1 cellular context compared by ENCODE assay signal in the genomic region with DNA sequence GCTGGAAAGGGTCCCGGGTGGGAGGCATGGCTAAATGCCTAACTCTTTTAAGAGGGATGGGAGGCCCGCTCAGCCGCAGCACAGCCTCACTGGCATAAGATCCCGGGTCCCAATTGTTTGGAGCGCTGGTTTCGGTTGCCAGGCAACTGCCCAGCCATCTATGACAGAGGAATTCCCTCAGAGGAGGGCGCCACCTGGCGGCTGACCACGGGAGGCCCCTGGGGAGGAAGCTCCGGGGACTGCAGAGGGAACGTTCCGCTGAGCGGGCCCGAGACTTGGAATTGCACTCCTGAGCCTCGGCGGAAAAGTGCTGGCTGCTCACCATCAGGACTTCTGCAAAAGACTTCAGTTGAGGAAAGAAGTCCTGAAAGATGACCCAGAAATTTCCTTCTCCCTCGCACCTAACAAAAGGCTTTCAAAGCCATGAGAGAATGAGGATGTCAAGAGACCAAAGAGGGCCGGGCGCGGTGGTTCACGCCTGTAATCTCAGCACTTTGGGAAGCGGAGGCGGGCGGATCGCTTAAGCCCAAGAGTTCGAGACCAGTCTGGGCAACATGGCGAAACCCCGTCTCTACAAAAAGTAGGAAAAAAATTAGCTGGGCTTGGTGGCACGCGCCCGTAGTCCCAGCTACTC.
TF ChIP-seq lines count a peak whose summit lies in the region.

No MANE protein-coding gene starts in this region.

TF ChIP-seq in HepG2, 621 proteins besides CTCF, POLR2A, EP300 and RAD21 (continued from another document and continues in another):
- TF ChIP-seq, protein P1, sequence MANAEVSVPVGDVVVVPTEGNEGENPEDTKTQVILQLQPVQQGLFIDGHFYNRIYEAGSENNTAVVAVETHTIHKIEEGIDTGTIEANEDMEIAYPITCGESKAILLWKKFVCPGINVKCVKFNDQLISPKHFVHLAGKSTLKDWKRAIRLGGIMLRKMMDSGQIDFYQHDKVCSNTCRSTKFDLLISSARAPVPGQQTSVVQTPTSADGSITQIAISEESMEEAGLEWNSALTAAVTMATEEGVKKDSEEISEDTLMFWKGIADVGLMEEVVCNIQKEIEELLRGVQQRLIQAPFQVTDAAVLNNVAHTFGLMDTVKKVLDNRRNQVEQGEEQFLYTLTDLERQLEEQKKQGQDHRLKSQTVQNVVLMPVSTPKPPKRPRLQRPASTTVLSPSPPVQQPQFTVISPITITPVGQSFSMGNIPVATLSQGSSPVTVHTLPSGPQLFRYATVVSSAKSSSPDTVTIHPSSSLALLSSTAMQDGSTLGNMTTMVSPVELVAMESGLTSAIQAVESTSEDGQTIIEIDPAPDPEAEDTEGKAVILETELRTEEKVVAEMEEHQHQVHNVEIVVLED (CRISPR knock-in tag; IDR thresholded peaks at IDR 0.05; ENCODE audit: borderline replicate concordance): no peak
- TF ChIP-seq, protein P2, sequence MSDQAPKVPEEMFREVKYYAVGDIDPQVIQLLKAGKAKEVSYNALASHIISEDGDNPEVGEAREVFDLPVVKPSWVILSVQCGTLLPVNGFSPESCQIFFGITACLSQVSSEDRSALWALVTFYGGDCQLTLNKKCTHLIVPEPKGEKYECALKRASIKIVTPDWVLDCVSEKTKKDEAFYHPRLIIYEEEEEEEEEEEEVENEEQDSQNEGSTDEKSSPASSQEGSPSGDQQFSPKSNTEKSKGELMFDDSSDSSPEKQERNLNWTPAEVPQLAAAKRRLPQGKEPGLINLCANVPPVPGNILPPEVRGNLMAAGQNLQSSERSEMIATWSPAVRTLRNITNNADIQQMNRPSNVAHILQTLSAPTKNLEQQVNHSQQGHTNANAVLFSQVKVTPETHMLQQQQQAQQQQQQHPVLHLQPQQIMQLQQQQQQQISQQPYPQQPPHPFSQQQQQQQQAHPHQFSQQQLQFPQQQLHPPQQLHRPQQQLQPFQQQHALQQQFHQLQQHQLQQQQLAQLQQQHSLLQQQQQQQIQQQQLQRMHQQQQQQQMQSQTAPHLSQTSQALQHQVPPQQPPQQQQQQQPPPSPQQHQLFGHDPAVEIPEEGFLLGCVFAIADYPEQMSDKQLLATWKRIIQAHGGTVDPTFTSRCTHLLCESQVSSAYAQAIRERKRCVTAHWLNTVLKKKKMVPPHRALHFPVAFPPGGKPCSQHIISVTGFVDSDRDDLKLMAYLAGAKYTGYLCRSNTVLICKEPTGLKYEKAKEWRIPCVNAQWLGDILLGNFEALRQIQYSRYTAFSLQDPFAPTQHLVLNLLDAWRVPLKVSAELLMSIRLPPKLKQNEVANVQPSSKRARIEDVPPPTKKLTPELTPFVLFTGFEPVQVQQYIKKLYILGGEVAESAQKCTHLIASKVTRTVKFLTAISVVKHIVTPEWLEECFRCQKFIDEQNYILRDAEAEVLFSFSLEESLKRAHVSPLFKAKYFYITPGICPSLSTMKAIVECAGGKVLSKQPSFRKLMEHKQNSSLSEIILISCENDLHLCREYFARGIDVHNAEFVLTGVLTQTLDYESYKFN (CRISPR knock-in tag; conservative IDR thresholded peaks at IDR 0.05): no peak
- TF ChIP-seq SIN3A (IDR thresholded peaks at IDR 0.05; ENCODE audit: borderline replicate concordance, low read depth, low read length) (0 out of 2 replicates have a peak, but pooled peaks have one; percentile 54), RCOR2 (CRISPR knock-in tag; IDR thresholded peaks at IDR 0.05) (peak; percentile 41; the same call in 1 of the 2 replicates), NCOR1 (IDR thresholded peaks at IDR 0.05; ENCODE audit: borderline replicate concordance, low read length) (no peak), ELF3 (CRISPR knock-in tag; IDR thresholded peaks at IDR 0.05) (peak; percentile 72), SOX13 (IDR thresholded peaks at IDR 0.05) (no peak), SOX13 (CRISPR knock-in tag; conservative IDR thresholded peaks at IDR 0.05 in 1 of 2, IDR thresholded peaks at IDR 0.05 in 1 of 2) (peak in 1 of 2 experiments; percentile 12; a peak in 1 of 4 replicates), ETV5 (CRISPR knock-in tag; IDR thresholded peaks at IDR 0.05; ENCODE audit: borderline replicate concordance) (peak; percentile 33; the same call in 1 of the 2 replicates), KLF9 (CRISPR knock-in tag; IDR thresholded peaks at IDR 0.05; ENCODE audit: low read depth) (no peak), GABPB1 (CRISPR knock-in tag; IDR thresholded peaks at IDR 0.05) (peak; percentile 42; the same call in 1 of the 2 replicates), PAX8 (CRISPR knock-in tag; IDR thresholded peaks at IDR 0.05; ENCODE audit: borderline replicate concordance) (no peak), SRY (CRISPR knock-in tag; IDR thresholded peaks at IDR 0.05) (no peak), THYN1 (CRISPR knock-in tag; IDR thresholded peaks at IDR 0.05; ENCODE audit: borderline replicate concordance, low read depth) (no peak), ZNF570 (CRISPR knock-in tag; IDR thresholded peaks at IDR 0.05; ENCODE audit: borderline replicate concordance) (no peak), NFYC (CRISPR knock-in tag; IDR thresholded peaks at IDR 0.05) (no peak), PHF21A (CRISPR knock-in tag; IDR thresholded peaks at IDR 0.05) (0 out of 2 replicates have a peak, but pooled peaks have one; percentile 25), ASH2L (IDR thresholded peaks at IDR 0.05; ENCODE audit: insufficient read length, low read depth, low read length) (peak; percentile 66), ZNF205 (CRISPR knock-in tag; IDR thresholded peaks at IDR 0.05) (0 out of 2 replicates have a peak, but pooled peaks have one; percentile 39), ZNF501 (CRISPR knock-in tag; IDR thresholded peaks at IDR 0.05) (peak; percentile 74; the same call in 1 of the 2 replicates), ZBTB20 (CRISPR knock-in tag; IDR thresholded peaks at IDR 0.05; ENCODE audit: borderline replicate concordance, low read depth) (no peak)
- TF ChIP-seq, protein P3, sequence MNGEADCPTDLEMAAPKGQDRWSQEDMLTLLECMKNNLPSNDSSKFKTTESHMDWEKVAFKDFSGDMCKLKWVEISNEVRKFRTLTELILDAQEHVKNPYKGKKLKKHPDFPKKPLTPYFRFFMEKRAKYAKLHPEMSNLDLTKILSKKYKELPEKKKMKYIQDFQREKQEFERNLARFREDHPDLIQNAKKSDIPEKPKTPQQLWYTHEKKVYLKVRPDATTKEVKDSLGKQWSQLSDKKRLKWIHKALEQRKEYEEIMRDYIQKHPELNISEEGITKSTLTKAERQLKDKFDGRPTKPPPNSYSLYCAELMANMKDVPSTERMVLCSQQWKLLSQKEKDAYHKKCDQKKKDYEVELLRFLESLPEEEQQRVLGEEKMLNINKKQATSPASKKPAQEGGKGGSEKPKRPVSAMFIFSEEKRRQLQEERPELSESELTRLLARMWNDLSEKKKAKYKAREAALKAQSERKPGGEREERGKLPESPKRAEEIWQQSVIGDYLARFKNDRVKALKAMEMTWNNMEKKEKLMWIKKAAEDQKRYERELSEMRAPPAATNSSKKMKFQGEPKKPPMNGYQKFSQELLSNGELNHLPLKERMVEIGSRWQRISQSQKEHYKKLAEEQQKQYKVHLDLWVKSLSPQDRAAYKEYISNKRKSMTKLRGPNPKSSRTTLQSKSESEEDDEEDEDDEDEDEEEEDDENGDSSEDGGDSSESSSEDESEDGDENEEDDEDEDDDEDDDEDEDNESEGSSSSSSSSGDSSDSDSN (CRISPR knock-in tag; IDR thresholded peaks at IDR 0.05): peak; percentile 60
- TF ChIP-seq, protein P4, sequence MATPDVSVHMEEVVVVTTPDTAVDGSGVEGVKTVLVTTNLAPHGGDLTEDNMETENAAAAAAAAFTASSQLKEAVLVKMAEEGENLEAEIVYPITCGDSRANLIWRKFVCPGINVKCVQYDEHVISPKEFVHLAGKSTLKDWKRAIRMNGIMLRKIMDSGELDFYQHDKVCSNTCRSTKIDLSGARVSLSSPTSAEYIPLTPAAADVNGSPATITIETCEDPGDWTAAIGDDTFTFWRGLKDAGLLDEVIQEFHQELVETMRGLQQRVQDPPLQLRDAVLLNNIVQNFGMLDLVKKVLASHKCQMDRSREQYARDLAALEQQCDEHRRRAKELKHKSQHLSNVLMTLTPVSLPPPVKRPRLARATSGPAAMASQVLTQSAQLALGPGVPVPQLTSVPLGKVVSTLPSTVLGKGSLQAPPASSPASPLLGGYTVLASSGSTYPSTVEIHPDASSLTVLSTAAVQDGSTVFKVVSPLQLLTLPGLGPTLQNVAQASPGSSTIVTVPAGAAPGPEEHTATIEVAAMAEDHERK (CRISPR knock-in tag; IDR thresholded peaks at IDR 0.05; ENCODE audit: low read depth): no peak
- TF ChIP-seq, protein P5, sequence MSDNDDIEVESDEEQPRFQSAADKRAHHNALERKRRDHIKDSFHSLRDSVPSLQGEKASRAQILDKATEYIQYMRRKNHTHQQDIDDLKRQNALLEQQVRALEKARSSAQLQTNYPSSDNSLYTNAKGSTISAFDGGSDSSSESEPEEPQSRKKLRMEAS (IDR thresholded peaks at IDR 0.05): no peak
- TF ChIP-seq, protein P6, sequence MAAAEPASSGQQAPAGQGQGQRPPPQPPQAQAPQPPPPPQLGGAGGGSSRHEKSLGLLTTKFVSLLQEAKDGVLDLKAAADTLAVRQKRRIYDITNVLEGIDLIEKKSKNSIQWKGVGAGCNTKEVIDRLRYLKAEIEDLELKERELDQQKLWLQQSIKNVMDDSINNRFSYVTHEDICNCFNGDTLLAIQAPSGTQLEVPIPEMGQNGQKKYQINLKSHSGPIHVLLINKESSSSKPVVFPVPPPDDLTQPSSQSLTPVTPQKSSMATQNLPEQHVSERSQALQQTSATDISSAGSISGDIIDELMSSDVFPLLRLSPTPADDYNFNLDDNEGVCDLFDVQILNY (CRISPR knock-in tag; conservative IDR thresholded peaks at IDR 0.05): no peak
- TF ChIP-seq, protein P7, sequence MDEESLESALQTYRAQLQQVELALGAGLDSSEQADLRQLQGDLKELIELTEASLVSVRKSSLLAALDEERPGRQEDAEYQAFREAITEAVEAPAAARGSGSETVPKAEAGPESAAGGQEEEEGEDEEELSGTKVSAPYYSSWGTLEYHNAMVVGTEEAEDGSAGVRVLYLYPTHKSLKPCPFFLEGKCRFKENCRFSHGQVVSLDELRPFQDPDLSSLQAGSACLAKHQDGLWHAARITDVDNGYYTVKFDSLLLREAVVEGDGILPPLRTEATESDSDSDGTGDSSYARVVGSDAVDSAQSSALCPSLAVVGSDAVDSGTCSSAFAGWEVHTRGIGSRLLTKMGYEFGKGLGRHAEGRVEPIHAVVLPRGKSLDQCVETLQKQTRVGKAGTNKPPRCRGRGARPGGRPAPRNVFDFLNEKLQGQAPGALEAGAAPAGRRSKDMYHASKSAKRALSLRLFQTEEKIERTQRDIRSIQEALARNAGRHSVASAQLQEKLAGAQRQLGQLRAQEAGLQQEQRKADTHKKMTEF (CRISPR knock-in tag; IDR thresholded peaks at IDR 0.05): peak; percentile 39; the same call in 1 of the 2 replicates
- TF ChIP-seq, protein P8, sequence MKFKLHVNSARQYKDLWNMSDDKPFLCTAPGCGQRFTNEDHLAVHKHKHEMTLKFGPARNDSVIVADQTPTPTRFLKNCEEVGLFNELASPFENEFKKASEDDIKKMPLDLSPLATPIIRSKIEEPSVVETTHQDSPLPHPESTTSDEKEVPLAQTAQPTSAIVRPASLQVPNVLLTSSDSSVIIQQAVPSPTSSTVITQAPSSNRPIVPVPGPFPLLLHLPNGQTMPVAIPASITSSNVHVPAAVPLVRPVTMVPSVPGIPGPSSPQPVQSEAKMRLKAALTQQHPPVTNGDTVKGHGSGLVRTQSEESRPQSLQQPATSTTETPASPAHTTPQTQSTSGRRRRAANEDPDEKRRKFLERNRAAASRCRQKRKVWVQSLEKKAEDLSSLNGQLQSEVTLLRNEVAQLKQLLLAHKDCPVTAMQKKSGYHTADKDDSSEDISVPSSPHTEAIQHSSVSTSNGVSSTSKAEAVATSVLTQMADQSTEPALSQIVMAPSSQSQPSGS (CRISPR knock-in tag; IDR thresholded peaks at IDR 0.05): 0 out of 2 replicates have a peak, but pooled peaks have one; percentile 32
- TF ChIP-seq, protein P9, sequence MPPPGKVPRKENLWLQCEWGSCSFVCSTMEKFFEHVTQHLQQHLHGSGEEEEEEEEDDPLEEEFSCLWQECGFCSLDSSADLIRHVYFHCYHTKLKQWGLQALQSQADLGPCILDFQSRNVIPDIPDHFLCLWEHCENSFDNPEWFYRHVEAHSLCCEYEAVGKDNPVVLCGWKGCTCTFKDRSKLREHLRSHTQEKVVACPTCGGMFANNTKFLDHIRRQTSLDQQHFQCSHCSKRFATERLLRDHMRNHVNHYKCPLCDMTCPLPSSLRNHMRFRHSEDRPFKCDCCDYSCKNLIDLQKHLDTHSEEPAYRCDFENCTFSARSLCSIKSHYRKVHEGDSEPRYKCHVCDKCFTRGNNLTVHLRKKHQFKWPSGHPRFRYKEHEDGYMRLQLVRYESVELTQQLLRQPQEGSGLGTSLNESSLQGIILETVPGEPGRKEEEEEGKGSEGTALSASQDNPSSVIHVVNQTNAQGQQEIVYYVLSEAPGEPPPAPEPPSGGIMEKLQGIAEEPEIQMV (CRISPR knock-in tag; IDR thresholded peaks at IDR 0.05; ENCODE audit: low read depth): no peak
- TF ChIP-seq, protein P10, sequence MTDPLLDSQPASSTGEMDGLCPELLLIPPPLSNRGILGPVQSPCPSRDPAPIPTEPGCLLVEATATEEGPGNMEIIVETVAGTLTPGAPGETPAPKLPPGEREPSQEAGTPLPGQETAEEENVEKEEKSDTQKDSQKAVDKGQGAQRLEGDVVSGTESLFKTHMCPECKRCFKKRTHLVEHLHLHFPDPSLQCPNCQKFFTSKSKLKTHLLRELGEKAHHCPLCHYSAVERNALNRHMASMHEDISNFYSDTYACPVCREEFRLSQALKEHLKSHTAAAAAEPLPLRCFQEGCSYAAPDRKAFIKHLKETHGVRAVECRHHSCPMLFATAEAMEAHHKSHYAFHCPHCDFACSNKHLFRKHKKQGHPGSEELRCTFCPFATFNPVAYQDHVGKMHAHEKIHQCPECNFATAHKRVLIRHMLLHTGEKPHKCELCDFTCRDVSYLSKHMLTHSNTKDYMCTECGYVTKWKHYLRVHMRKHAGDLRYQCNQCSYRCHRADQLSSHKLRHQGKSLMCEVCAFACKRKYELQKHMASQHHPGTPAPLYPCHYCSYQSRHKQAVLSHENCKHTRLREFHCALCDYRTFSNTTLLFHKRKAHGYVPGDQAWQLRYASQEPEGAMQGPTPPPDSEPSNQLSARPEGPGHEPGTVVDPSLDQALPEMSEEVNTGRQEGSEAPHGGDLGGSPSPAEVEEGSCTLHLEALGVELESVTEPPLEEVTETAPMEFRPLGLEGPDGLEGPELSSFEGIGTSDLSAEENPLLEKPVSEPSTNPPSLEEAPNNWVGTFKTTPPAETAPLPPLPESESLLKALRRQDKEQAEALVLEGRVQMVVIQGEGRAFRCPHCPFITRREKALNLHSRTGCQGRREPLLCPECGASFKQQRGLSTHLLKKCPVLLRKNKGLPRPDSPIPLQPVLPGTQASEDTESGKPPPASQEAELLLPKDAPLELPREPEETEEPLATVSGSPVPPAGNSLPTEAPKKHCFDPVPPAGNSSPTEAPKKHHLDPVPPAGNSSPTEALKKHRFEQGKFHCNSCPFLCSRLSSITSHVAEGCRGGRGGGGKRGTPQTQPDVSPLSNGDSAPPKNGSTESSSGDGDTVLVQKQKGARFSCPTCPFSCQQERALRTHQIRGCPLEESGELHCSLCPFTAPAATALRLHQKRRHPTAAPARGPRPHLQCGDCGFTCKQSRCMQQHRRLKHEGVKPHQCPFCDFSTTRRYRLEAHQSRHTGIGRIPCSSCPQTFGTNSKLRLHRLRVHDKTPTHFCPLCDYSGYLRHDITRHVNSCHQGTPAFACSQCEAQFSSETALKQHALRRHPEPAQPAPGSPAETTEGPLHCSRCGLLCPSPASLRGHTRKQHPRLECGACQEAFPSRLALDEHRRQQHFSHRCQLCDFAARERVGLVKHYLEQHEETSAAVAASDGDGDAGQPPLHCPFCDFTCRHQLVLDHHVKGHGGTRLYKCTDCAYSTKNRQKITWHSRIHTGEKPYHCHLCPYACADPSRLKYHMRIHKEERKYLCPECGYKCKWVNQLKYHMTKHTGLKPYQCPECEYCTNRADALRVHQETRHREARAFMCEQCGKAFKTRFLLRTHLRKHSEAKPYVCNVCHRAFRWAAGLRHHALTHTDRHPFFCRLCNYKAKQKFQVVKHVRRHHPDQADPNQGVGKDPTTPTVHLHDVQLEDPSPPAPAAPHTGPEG (CRISPR knock-in tag; IDR thresholded peaks at IDR 0.05): no peak
